Comparison of ENCODE assay signal across 18 cellular contexts in the genomic region with DNA sequence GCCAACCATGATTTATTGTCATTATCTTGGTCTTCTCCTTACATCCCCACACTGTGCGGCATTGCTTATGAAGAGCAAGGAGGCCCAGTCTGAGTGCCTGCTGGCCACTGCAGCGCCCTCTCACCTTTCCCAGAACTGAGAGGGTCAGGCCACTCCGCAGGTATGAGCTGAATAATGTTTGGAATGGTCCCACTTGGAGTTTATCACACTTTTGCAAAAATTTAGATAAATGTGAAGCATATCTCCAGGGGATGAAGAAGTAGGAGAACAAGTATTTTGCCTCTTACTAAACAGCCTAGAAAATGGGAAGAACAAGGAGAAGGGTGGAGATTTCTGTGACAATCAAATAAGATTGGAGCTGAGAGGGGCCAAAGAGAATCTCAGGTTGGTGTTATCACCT.
DNase-seq lines count a peak whose midpoint lies in the region; ATAC-seq, FAIRE-seq and TF ChIP-seq lines count a peak whose summit lies in the region.
"Had no signal": no experiment of that assay in that cellular context is flagged by ENCODE, and none has a peak within 500 bp of the region (broad histone marks: within the 10 kb centered on the region; RNA-seq: fewer than 3 reads in every experiment).

No MANE protein-coding gene starts in this region.

- H2BK5ac ChIP-seq in IMR-90 (ENCODE audit: low read depth, low read length, poor library complexity, severe bottlenecking), result no peak overlapping the region

- POLR2A ChIA-PET in IMR-90 (lab: Charles Lee; ENCODE audit: unreplicated experiment) (no interaction called here), RWPE1 (lab: Yijun Ruan, JAX; ENCODE audit: low non-redundant PET) (no interaction called here), SK-N-SH (lab: Yijun Ruan, JAX) (no interaction called here)

- H3F3A ChIP-seq in SK-N-SH (replicated peaks; ENCODE audit: insufficient read depth), result peaks cover 4% of the 10 kb centered on the region

- peaks cover 11% of the 10 kb centered on the region for H3K9me1 ChIP-seq in IMR-90 (ENCODE audit: insufficient read depth, low read length)

- no peak overlapping the region for H3K14ac ChIP-seq in IMR-90 (replicated peaks; ENCODE audit: low read depth, low read length)

- in situ Hi-C loops in IMR-90 (cut with MboI; ENCODE audit: low sequenced_read_pairs), result no loop called here

- no peak overlapping the region for H2AK9ac ChIP-seq in IMR-90 (replicated peaks; ENCODE audit: low read depth, low read length, poor library complexity)

- TF ChIP-seq EP300 in SK-N-SH (IDR thresholded peaks at IDR 0.05; ENCODE audit: borderline replicate concordance in 1 of 2, low read depth in 1 of 2, low read length in 1 of 2), result no peak

- H2BK15ac ChIP-seq in IMR-90 (ENCODE audit: low read depth, low read length), result no peak overlapping the region

- H2BK20ac ChIP-seq in IMR-90 (ENCODE audit: low read depth, low read length), result no peak overlapping the region

- WGBS in IMR-90 (ENCODE audit: extremely low coverage in 2 of 2, insufficient read length in 1 of 2), 2 experiments, result no CpG with 5 or more reads among the region's 3 CpGs
- 93% methylated on average over 3 of the region's 3 CpGs for WGBS in SK-N-SH (ENCODE audit: low lambda C conversion rate)

- no TSS peak for BruUV-seq in IMR-90 (replicated peaks; lab: Mats Ljungman, UMichigan)

- H3K4me3 ChIP-seq in IMR-90 (ENCODE audit: insufficient read depth, low read depth, low read length), result no peak overlapping the region
- H3K4me3 ChIP-seq in SK-N-SH (ENCODE audit: low read depth in 2 of 2, low read length in 1 of 2), result no peak overlapping the region
- H3K4me3 ChIP-seq: HAP-1 had no signal

- no peak overlapping the region for H3K27ac ChIP-seq in IMR-90 (ENCODE audit: insufficient read depth, low read length)
- peak overlapping the region; percentile 84 for H3K27ac ChIP-seq in RWPE1
- H3K27ac ChIP-seq in SK-N-SH (ENCODE audit: low read depth in 2 of 2, low read length in 1 of 2), result no peak overlapping the region

- no peak overlapping the region for H4K8ac ChIP-seq in IMR-90 (ENCODE audit: low read depth in 2 of 2, low read length in 2 of 2)

- no peaks in the 10 kb centered on the region for H3K36me3 ChIP-seq in IMR-90 (ENCODE audit: control insufficient read depth, insufficient read depth, low read length)
- no peaks in the 10 kb centered on the region for H3K36me3 ChIP-seq in SK-N-SH (replicated peaks in 1 of 2; ENCODE audit: control insufficient read depth in 1 of 2, insufficient read depth in 2 of 2, low read length in 1 of 2)
- H3K36me3 ChIP-seq: HAP-1 had no signal

- H2AFZ ChIP-seq in IMR-90 (replicated peaks; ENCODE audit: low read length, poor library complexity) (no peak overlapping the region), SK-N-SH (ENCODE audit: low read depth) (no peak overlapping the region)

- no peak for ATAC-seq in IMR-90 (ENCODE audit: low read depth)
- no peak for ATAC-seq in left lobe of liver

- H3K23ac ChIP-seq in IMR-90 (ENCODE audit: low read depth, low read length), result no peak overlapping the region

- dilution Hi-C loops in IMR-90 (cut with HindIII; ENCODE audit: low sequenced_read_pairs, unreplicated experiment), result no loop called here

- H4K5ac ChIP-seq in IMR-90 (ENCODE audit: low read depth, low read length), result no peak overlapping the region

- CTCF ChIA-PET in IMR-90 (lab: Yijun Ruan, JAX), result no interaction called here
- CTCF ChIA-PET in RWPE1 (lab: Yijun Ruan, JAX), result interaction anchor here (0.5 kb wide), 1 partner anchor 1534 kb away, joined by 3 read pairs; no protein-coding TSS in a partner anchor
- CTCF ChIA-PET in SK-N-SH (lab: Yijun Ruan, JAX), result no interaction called here

- H3K4me2 ChIP-seq in IMR-90 (ENCODE audit: low read depth, low read length), result no peak overlapping the region
- H3K4me2 ChIP-seq in SK-N-SH, result no peak overlapping the region

- H2BK120ac ChIP-seq in IMR-90 (ENCODE audit: low read depth, low read length), result no peak overlapping the region

- no peak overlapping the region for H3K4ac ChIP-seq in IMR-90 (ENCODE audit: low read depth, low read length)

- peak overlapping the region; percentile 27; the same call in 1 of the 2 replicates for H2AK5ac ChIP-seq in IMR-90 (ENCODE audit: low read depth, low read length)

- intact Hi-C loops in IMR-90 (cut with micrococcal nuclease), result no loop called here

- H3K18ac ChIP-seq in IMR-90 (ENCODE audit: low read depth, low read length), result no peak overlapping the region

- H3K27me3 ChIP-seq in IMR-90 (ENCODE audit: control insufficient read depth, insufficient read depth, low read length) (no peaks in the 10 kb centered on the region), SK-N-SH (ENCODE audit: insufficient read depth) (no peaks in the 10 kb centered on the region)

- DNase-seq in IMR-90, result no peak
- no peak for DNase-seq in RWPE1 (ENCODE audit: low spot score)
- peak; percentile 26 for DNase-seq in left lobe of liver (ENCODE audit: low spot score)
- DNase-seq in urothelium cell line (ENCODE audit: low spot score), result no peak
- no peak for DNase-seq in amniotic stem cell (lab: John Stamatoyannopoulos, UW)
- no peak for DNase-seq in SK-N-SH
- DNase-seq: C1 segment of cervical spinal cord; Calu3; CD4-positive, alpha-beta memory T cell; COR-L47; DMS53; DMS79 treated with DMSO at 0.1 percent for 48 hours; GF-D8; GOT3; HFFc6 had no signal

- H3K9ac ChIP-seq in IMR-90 (ENCODE audit: low read depth, low read length) (no peak overlapping the region), SK-N-SH (no peak overlapping the region)

- no peak overlapping the region for H3K56ac ChIP-seq in IMR-90 (ENCODE audit: extremely low read depth, insufficient read depth, low read length)

- H3K79me1 ChIP-seq in IMR-90 (ENCODE audit: low read depth in 1 of 2, low read length in 2 of 2), result no peaks in the 10 kb centered on the region

- TF ChIP-seq RAD21 in IMR-90 (IDR thresholded peaks at IDR 0.05; ENCODE audit: low read length) (no peak), SK-N-SH (IDR thresholded peaks at IDR 0.05; ENCODE audit: low read length) (no peak)

- FAIRE-seq in urothelium cell line (lab: Jason Lieb, UNC), result peak; percentile 20
- FAIRE-seq: GM12892, H54 had no signal

- no peaks in the 10 kb centered on the region for H4K20me1 ChIP-seq in IMR-90 (ENCODE audit: insufficient read depth, low read length)
- no peaks in the 10 kb centered on the region for H4K20me1 ChIP-seq in SK-N-SH (ENCODE audit: insufficient read depth)

- TF ChIP-seq POLR2A in IMR-90 (IDR thresholded peaks at IDR 0.05; ENCODE audit: low read depth, low read length), result no peak

- H3K4me1 ChIP-seq in IMR-90 (ENCODE audit: control insufficient read depth, insufficient read depth, low read length), result peaks cover 24% of the 10 kb centered on the region
- H3K4me1 ChIP-seq in SK-N-SH (ENCODE audit: control insufficient read depth in 1 of 2, insufficient read depth in 2 of 2, low read depth in 1 of 2, low read length in 1 of 2), result peaks cover 0 to 3% of the 10 kb centered on the region in 2 experiments; a peak in 1 of 4 replicates
- H3K4me1 ChIP-seq: HAP-1 had no signal

- H3K9me2 ChIP-seq in SK-N-SH, result no peaks in the 10 kb centered on the region

- no peak for TF ChIP-seq CTCF in IMR-90 (conservative IDR thresholded peaks at IDR 0.05; ENCODE audit: low read depth, low read length)
- TF ChIP-seq CTCF in RWPE1 (conservative IDR thresholded peaks at IDR 0.05; ENCODE audit: low read depth), result no peak
- no peak for TF ChIP-seq CTCF in SK-N-SH (IDR thresholded peaks at IDR 0.05)

- H3K79me2 ChIP-seq in SK-N-SH (ENCODE audit: insufficient read depth), result no peaks in the 10 kb centered on the region

- H3K9me3 ChIP-seq in IMR-90 (ENCODE audit: control insufficient read depth, insufficient read depth, low read length) (no peaks in the 10 kb centered on the region), SK-N-SH (no peaks in the 10 kb centered on the region)
- H3K9me3 ChIP-seq: HAP-1 had no signal

- H4K91ac ChIP-seq in IMR-90 (ENCODE audit: insufficient read depth, low read depth, low read length), result no peak overlapping the region

TF ChIP-seq in IMR-90, 13 proteins besides CTCF, POLR2A, EP300 and RAD21 (continues in another document):
- no peak for TF ChIP-seq RCOR1 (IDR thresholded peaks at IDR 0.05; ENCODE audit: insufficient replicate concordance, low read length)
- TF ChIP-seq CEBPB (IDR thresholded peaks at IDR 0.05; ENCODE audit: low read depth, low read length), result no peak
- TF ChIP-seq MXI1 (IDR thresholded peaks at IDR 0.05; ENCODE audit: borderline replicate concordance, low read depth, low read length), result no peak
- TF ChIP-seq SMC3 (IDR thresholded peaks at IDR 0.05; ENCODE audit: low read depth, low read length), result no peak
- TF ChIP-seq MAFK (IDR thresholded peaks at IDR 0.05; ENCODE audit: low read depth, low read length), result no peak
- no peak for TF ChIP-seq CHD1 (IDR thresholded peaks at IDR 0.05; ENCODE audit: low read depth, low read length)
- TF ChIP-seq RFX5 (IDR thresholded peaks at IDR 0.05; ENCODE audit: low read depth, low read length), result no peak
- TF ChIP-seq, protein P1, sequence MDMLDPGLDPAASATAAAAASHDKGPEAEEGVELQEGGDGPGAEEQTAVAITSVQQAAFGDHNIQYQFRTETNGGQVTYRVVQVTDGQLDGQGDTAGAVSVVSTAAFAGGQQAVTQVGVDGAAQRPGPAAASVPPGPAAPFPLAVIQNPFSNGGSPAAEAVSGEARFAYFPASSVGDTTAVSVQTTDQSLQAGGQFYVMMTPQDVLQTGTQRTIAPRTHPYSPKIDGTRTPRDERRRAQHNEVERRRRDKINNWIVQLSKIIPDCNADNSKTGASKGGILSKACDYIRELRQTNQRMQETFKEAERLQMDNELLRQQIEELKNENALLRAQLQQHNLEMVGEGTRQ (IDR thresholded peaks at IDR 0.05; ENCODE audit: low read depth, low read length), result no peak

TF ChIP-seq in SK-N-SH, 30 proteins besides CTCF, POLR2A, EP300 and RAD21 (continues in another document):
- TF ChIP-seq JUND (IDR thresholded peaks at IDR 0.05) (no peak), FOXJ3 (CRISPR knock-in tag; IDR thresholded peaks at IDR 0.05) (no peak), TAF1 (IDR thresholded peaks at IDR 0.05; ENCODE audit: borderline replicate concordance, low read depth, low read length) (no peak), SIN3A (IDR thresholded peaks at IDR 0.05; ENCODE audit: borderline replicate concordance, low read depth, low read length) (no peak), RFX5 (IDR thresholded peaks at IDR 0.05; ENCODE audit: low read length) (no peak), ELF1 (IDR thresholded peaks at IDR 0.05) (no peak), MEF2A (IDR thresholded peaks at IDR 0.05; ENCODE audit: borderline replicate concordance, low read depth) (no peak), POLR2AphosphoS5 (IDR thresholded peaks at IDR 0.05; ENCODE audit: low read depth, low read length) (no peak), NFIC (IDR thresholded peaks at IDR 0.05; ENCODE audit: borderline replicate concordance) (no peak), SMC3 (IDR thresholded peaks at IDR 0.05; ENCODE audit: low read depth, low read length) (no peak), TCF12 (IDR thresholded peaks at IDR 0.05) (no peak), TEAD4 (IDR thresholded peaks at IDR 0.05; ENCODE audit: borderline replicate concordance, insufficient read depth) (no peak)
- TF ChIP-seq, protein P2, sequence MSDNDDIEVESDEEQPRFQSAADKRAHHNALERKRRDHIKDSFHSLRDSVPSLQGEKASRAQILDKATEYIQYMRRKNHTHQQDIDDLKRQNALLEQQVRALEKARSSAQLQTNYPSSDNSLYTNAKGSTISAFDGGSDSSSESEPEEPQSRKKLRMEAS (IDR thresholded peaks at IDR 0.05; ENCODE audit: low read depth), result no peak
